16 cellular contexts compared by ENCODE assay signal in the genomic region with DNA sequence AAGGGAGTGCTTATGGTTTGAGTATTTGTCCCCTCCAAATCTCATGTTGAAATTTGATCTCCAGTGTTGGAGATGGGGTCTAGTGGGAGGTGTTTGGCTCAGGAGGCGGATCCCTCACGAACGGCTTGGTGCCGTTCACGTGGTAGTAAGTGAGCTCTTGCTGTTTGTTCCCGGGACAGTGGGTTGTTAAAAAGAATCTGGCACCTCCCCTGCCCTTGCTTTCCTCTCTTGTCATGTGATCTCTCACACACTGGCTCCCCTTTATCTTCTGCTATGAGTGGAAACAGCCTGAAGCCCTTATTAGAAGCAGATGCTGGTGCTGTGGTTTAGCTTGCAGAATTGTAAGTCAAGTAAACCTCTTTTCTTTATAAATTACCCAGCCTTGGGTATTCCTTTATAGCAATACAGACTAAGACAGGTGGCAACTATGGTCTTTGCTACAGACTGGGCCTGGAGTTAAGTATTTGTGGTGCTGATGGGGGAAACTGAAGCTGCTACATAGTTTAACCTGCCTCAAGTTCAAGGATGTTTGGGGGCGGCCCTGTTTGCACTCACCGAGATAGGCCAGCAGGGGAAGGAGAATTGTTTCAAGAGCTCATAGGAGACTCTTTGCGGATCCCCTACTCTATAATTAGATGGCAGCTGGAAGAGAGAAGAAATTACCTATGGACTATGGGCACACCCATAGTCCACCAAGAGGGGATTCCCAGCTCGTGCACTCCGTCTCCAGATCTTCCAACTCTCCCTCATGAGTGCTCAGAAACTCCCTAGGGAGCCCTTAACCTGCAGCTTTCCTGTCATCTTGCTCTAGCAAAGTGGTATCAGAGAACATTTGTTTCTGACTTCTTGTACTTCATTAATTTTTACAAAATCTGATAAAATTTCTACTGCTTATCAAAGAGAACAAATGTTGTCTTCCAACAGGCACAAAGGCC.
DNase-seq lines count a peak whose midpoint lies in the region; ATAC-seq and TF ChIP-seq lines count a peak whose summit lies in the region.
"Had no signal": no experiment of that assay in that cellular context is flagged by ENCODE, and none has a peak within 500 bp of the region (broad histone marks: within the 10 kb centered on the region; RNA-seq: fewer than 3 reads in every experiment).

No MANE protein-coding gene starts in this region.

- H3K36me3 Mint-ChIP-seq in T-helper 2 cell treated with Interferon-gamma antibody and Interleukin-4, amounts not matched to agents 5 μg/mL and 100 μg/mL, for 36 hours (ENCODE audit: low read depth) = no peaks in the 10 kb centered on the region
- H3K36me3 Mint-ChIP-seq: naive B cell had no signal

- H3K4me3 Mint-ChIP-seq in T-helper 2 cell treated with Interferon-gamma antibody and Interleukin-4, amounts not matched to agents 5 μg/mL and 100 μg/mL, for 36 hours = no peak overlapping the region
- H3K4me3 Mint-ChIP-seq: naive B cell had no signal

- intact Hi-C loops in A673 (cut with micrococcal nuclease; ENCODE audit: unreplicated experiment) = no loop called here

- no peak for ATAC-seq in GM19463 (IDR thresholded peaks at IDR 0.05; ENCODE audit: unreplicated experiment)

- TF ChIP-seq CTCF in A673 (conservative IDR thresholded peaks at IDR 0.05; ENCODE audit: low read depth, low read length) = no peak

- no TSS peak for BruUV-seq in A673 (replicated peaks; lab: Mats Ljungman, UMichigan)

- H3K27me3 ChIP-seq in A673 (replicated peaks; ENCODE audit: insufficient read depth, low read depth, low read length, poor library complexity) = no peaks in the 10 kb centered on the region
- no peaks in the 10 kb centered on the region for H3K27me3 ChIP-seq in HUES48 (ENCODE audit: control insufficient read depth, insufficient read depth, low read length)
- H3K27me3 ChIP-seq: colonic mucosa, vagina had no signal

- H3K9ac ChIP-seq in HUES48 (ENCODE audit: low read depth, low read length) = no peak overlapping the region

- no peaks in the 10 kb centered on the region for H3K4me1 Mint-ChIP-seq in T-helper 2 cell treated with Interferon-gamma antibody and Interleukin-4, amounts not matched to agents 5 μg/mL and 100 μg/mL, for 36 hours (ENCODE audit: low read depth)
- H3K4me1 Mint-ChIP-seq: naive B cell had no signal

- peak overlapping the region; percentile 62 for H3K27ac ChIP-seq in A673 (ENCODE audit: low read depth, low read length, poor library complexity, severe bottlenecking)
- H3K27ac ChIP-seq in HUES48 (ENCODE audit: low read depth, low read length) = peak overlapping the region; percentile 59
- H3K27ac ChIP-seq: colonic mucosa, HL-60, vagina had no signal

- DNase-seq in A673 (ENCODE audit: low spot score) (peak; percentile 90), NCI-H345 (lab: John Stamatoyannopoulos, UW) (peak; percentile 74), fibroblast of the conjunctiva (ENCODE audit: low read depth) (peak; percentile 23), NK-92 (lab: John Stamatoyannopoulos, UW; ENCODE audit: unreplicated experiment) (no peak), CD1c-positive myeloid dendritic cell (ENCODE audit: extremely low spot score) (no peak)
- no peak for DNase-seq in T-helper 2 cell treated with Interferon-gamma antibody and Interleukin-4, amounts not matched to agents 5 μg/mL and 100 μg/mL, for 36 hours (ENCODE audit: low spot score)
- DNase-seq: activated CD4-positive, alpha-beta T cell treated with anti-CD3 and anti-CD28 coated beads, Interleukin-2, amount 50 U/mL, for 4 hours; activated naive CD4-positive, alpha-beta T cell treated with Interleukin-2 at 50 U/mL for 16 hours; colonic mucosa; head of caudate nucleus; naive B cell; NCI-H226 had no signal

- H3K9me3 Mint-ChIP-seq in T-helper 2 cell treated with Interferon-gamma antibody and Interleukin-4, amounts not matched to agents 5 μg/mL and 100 μg/mL, for 36 hours = peaks cover 6% of the 10 kb centered on the region

- H3K4me3 ChIP-seq in A673 (ENCODE audit: low read depth, low read length, poor library complexity, severe bottlenecking) (peak overlapping the region; percentile 13), HUES48 (ENCODE audit: low read depth, low read length) (peak overlapping the region; percentile 39)
- H3K4me3 ChIP-seq: colonic mucosa, vagina had no signal

- H3K27me3 Mint-ChIP-seq in T-helper 2 cell treated with Interferon-gamma antibody and Interleukin-4, amounts not matched to agents 5 μg/mL and 100 μg/mL, for 36 hours (ENCODE audit: low read depth) = no peaks in the 10 kb centered on the region

- POLR2A ChIA-PET in A673 (lab: Charles Lee; ENCODE audit: low non-redundant PET) = interaction anchor here (0.6 kb wide), 2 partner anchors 81 to 1259 kb away, joined by 6 to 8 read pairs; no protein-coding TSS in a partner anchor

- CTCF ChIA-PET in A673 (lab: Charles Lee) = interaction anchor here (0.5 kb wide), 1 partner anchor 182 kb away, joined by 3 read pairs; no protein-coding TSS in a partner anchor

- no peak overlapping the region for H3K27ac Mint-ChIP-seq in T-helper 2 cell treated with Interferon-gamma antibody and Interleukin-4, amounts not matched to agents 5 μg/mL and 100 μg/mL, for 36 hours
- H3K27ac Mint-ChIP-seq: naive B cell had no signal

- H3K4me1 ChIP-seq in A673 (ENCODE audit: insufficient read depth, low read length, poor library complexity, severe bottlenecking) (peaks cover 42% of the 10 kb centered on the region), HUES48 (ENCODE audit: control insufficient read depth, insufficient read depth, low read length) (peaks cover 18% of the 10 kb centered on the region)
- H3K4me1 ChIP-seq: colonic mucosa, vagina had no signal

- no peaks in the 10 kb centered on the region for H3K36me3 ChIP-seq in A673 (ENCODE audit: insufficient read depth, low read length, poor library complexity, severe bottlenecking)
- H3K36me3 ChIP-seq in HUES48 (ENCODE audit: control insufficient read depth, insufficient read depth, low read length) = no peaks in the 10 kb centered on the region
- H3K36me3 ChIP-seq: colonic mucosa, vagina had no signal

- H3K9me3 ChIP-seq in A673 (ENCODE audit: low read depth, low read length, poor library complexity, severe bottlenecking) (no peaks in the 10 kb centered on the region), HUES48 (ENCODE audit: control insufficient read depth, insufficient read depth, low read length) (no peaks in the 10 kb centered on the region)
- H3K9me3 ChIP-seq: colonic mucosa, vagina had no signal

Comparison
In these comparisons a context has a peak if more than half of its experiments do, and no peak if none do; other contexts are left out.
1. DNase-seq: peak in A673 (single experiment), NCI-H345 (single experiment) and fibroblast of the conjunctiva (single experiment); none in NK-92 (single experiment), CD1c-positive myeloid dendritic cell (single experiment) and T-helper 2 cell treated with Interferon-gamma antibody and Interleukin-4, amounts not matched to agents 5 μg/mL and 100 μg/mL, for 36 hours (single experiment).